ENCODE assay signal across 1 cellular context in genomic region chr1:58907398-58907797, GRCh38.
TF ChIP-seq lines count a peak whose summit lies in the region.

No MANE protein-coding gene starts in this region.

TF ChIP-seq in GM23338, 12 proteins besides CTCF, POLR2A, EP300 and RAD21 (continued from another document):
- TF ChIP-seq NANOG (IDR thresholded peaks at IDR 0.05; ENCODE audit: borderline replicate concordance) (no peak), CREB1 (CRISPR knock-in tag; IDR thresholded peaks at IDR 0.05; ENCODE audit: low read depth) (no peak), STAT1 (IDR thresholded peaks at IDR 0.05; ENCODE audit: unreplicated experiment) (no peak), REST (IDR thresholded peaks at IDR 0.05; ENCODE audit: unreplicated experiment) (no peak), EZH2 (IDR thresholded peaks at IDR 0.05; ENCODE audit: low read depth, unreplicated experiment) (no peak), ZNF331 (CRISPR knock-in tag; IDR thresholded peaks at IDR 0.05; ENCODE audit: low read depth) (no peak), JUNB (IDR thresholded peaks at IDR 0.05; ENCODE audit: unreplicated experiment) (no peak), ZNF462 (CRISPR knock-in tag; IDR thresholded peaks at IDR 0.05) (no peak), EZH2phosphoT487 (IDR thresholded peaks at IDR 0.05; ENCODE audit: unreplicated experiment) (no peak), POLR2AphosphoS5 (IDR thresholded peaks at IDR 0.05; ENCODE audit: low read depth) (no peak)
